Comparison of ENCODE assay signal across 8 cellular contexts in genomic region chr2:168454737-168455691, GRCh38. TPM values are rescaled to one million over a fixed set of nuclear protein-coding genes. Genes with fewer than 3 reads are reported as not detected.
DNase-seq lines count a peak whose midpoint lies in the region; ATAC-seq and TF ChIP-seq lines count a peak whose summit lies in the region.

No MANE protein-coding gene starts in this region.

- no peak overlapping the region for H3K4ac ChIP-seq in neuronal stem cell (ENCODE audit: low read length)

- H3K23ac ChIP-seq in neuronal stem cell (ENCODE audit: low read depth, low read length, poor library complexity): no peak overlapping the region

- H4K91ac ChIP-seq in neuronal stem cell (ENCODE audit: low read depth, low read length, poor library complexity): no peak overlapping the region

- H3K9me3 ChIP-seq in neuronal stem cell (replicated peaks in 1 of 2; ENCODE audit: control insufficient read depth in 2 of 2, insufficient read depth in 1 of 2, low read depth in 1 of 2, low read length in 2 of 2): peaks cover 3 to 10% of the 10 kb centered on the region in 2 donors

- H4K8ac ChIP-seq in neuronal stem cell (ENCODE audit: low read depth, low read length): no peak overlapping the region

- H3K27ac ChIP-seq in C4-2B (peak overlapping the region; percentile 87), neuronal stem cell (replicated peaks; ENCODE audit: low read length) (no peak overlapping the region)

- no peak overlapping the region for H2AK5ac ChIP-seq in neuronal stem cell (ENCODE audit: low read depth, low read length)

- H3K79me1 ChIP-seq in neuronal stem cell (ENCODE audit: low read depth, low read length): no peaks in the 10 kb centered on the region

- ATAC-seq in GM18519 (IDR thresholded peaks at IDR 0.05; ENCODE audit: low FRiP score, unreplicated experiment): no peak

- H3K27me3 ChIP-seq in neuronal stem cell (ENCODE audit: control insufficient read depth in 3 of 3, insufficient read depth in 3 of 3, low read depth in 1 of 3, low read length in 3 of 3): no peaks in the 10 kb centered on the region

- H3K18ac ChIP-seq in neuronal stem cell (ENCODE audit: low read length): no peak overlapping the region

- H3K14ac ChIP-seq in neuronal stem cell (ENCODE audit: low read length): no peak overlapping the region

- H3K4me3 ChIP-seq in choroid plexus epithelial cell (ENCODE audit: low read depth, low read length) (peak overlapping the region; percentile 90), neuronal stem cell (ENCODE audit: low read length in 2 of 2) (peak overlapping the region in 1 of 2 donors; percentile 94)

- DNase-seq in KBM-7 (peak; percentile 36), choroid plexus epithelial cell (ENCODE audit: low read depth) (no peak), neuronal stem cell (ENCODE audit: low spot score) (no peak), COLO668 (lab: John Stamatoyannopoulos, UW; ENCODE audit: unreplicated experiment) (no peak)
- DNase-seq in activated effector memory CD4-positive, alpha-beta T cell treated with Interleukin-2 at 50 U/mL for 16 hours: no peak
- DNase-seq in activated naive CD4-positive, alpha-beta T cell treated with anti-CD3 and anti-CD28 coated beads, Interleukin-2, amount 50 U/mL, for 16 hours: no peak

- no peak overlapping the region for H2BK120ac ChIP-seq in neuronal stem cell (ENCODE audit: low read depth, low read length)

- peak overlapping the region; percentile 97 for H2AFZ ChIP-seq in neuronal stem cell (ENCODE audit: low read length)

- H2BK12ac ChIP-seq in neuronal stem cell (ENCODE audit: low read length): no peak overlapping the region

- no peak overlapping the region for H3K9ac ChIP-seq in neuronal stem cell (ENCODE audit: low read depth, low read length, poor library complexity)

- H3K36me3 ChIP-seq in neuronal stem cell (replicated peaks in 1 of 2; ENCODE audit: control insufficient read depth in 2 of 2, insufficient read depth in 2 of 2, low read length in 2 of 2): no peaks in the 10 kb centered on the region

- no peak overlapping the region for H2BK15ac ChIP-seq in neuronal stem cell (ENCODE audit: low read length)

- no peak overlapping the region for H3K4me2 ChIP-seq in neuronal stem cell (ENCODE audit: insufficient read depth, low read length, poor library complexity, severe bottlenecking)

- TF ChIP-seq CTCF in C4-2B (conservative IDR thresholded peaks at IDR 0.05) (no peak), choroid plexus epithelial cell (conservative IDR thresholded peaks at IDR 0.05; ENCODE audit: low read depth, low read length) (no peak)

- peaks cover 2 to 3% of the 10 kb centered on the region in 2 donors for H3K4me1 ChIP-seq in neuronal stem cell (ENCODE audit: control insufficient read depth in 2 of 2, insufficient read depth in 1 of 2, low read depth in 1 of 2, low read length in 2 of 2)

- in situ Hi-C loops in KBM-7 (cut with MboI; ENCODE audit: low pct_unique_long_range_greater_than_20kb, low sequenced_read_pairs): no loop called here

- WGBS in neuronal stem cell (ENCODE audit: extremely low coverage in 2 of 2, insufficient read length in 2 of 2, insufficient replicate concordance in 1 of 2), 2 donors: no CpG with 5 or more reads among the region's 7 CpGs

- H2BK5ac ChIP-seq in neuronal stem cell (ENCODE audit: low read length): no peak overlapping the region

RNA-seq across cellular contexts. Expression of gene CERS6, which starts 1.1 kb away (rescaled TPM):
- 26.3 TPM for polyA plus RNA-seq in neuronal stem cell (2013, experiment 1 of 2)
- 27.0 TPM for polyA plus RNA-seq in neuronal stem cell (2013, experiment 2 of 2)
